In the genomic region with DNA sequence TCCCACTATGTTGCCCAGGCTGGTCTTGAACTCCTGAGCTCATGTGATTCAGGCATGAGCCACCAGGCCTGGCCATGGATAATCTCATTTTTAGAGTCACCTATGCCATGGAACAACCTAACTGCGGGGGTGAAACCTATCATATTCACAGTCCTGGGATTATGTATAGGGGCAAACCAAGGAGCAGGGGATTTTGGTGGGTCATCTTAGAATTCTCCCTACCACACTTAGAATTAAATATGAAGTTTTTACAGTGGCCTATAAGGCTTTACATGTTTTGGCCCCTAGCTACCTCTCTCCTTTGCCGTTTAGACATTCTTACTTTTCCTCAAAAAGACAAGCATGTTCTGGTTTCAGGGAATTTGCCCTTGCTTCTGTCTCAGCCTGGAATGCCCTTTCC, we compare ENCODE assay signal across 15 cellular contexts.
"Had no signal": no experiment of that assay in that cellular context is flagged by ENCODE, and none has a peak within 500 bp of the region (broad histone marks: within the 10 kb centered on the region; RNA-seq: fewer than 3 reads in every experiment).

No MANE protein-coding gene starts in this region.

- H3K4me1 ChIP-seq: esophagus muscularis mucosa, gastrocnemius medialis, sigmoid colon had no signal

- H3K27ac Mint-ChIP-seq: naive thymus-derived CD8-positive, alpha-beta T cell had no signal

- ATAC-seq: gastrocnemius medialis; heart right ventricle; mucosa of descending colon; naive thymus-derived CD8-positive, alpha-beta T cell had no signal

- H3K4me3 ChIP-seq: esophagus muscularis mucosa, gastrocnemius medialis, heart right ventricle, mucosa of descending colon, sigmoid colon, skin epidermis, tibial nerve had no signal

- H3K9me3 Mint-ChIP-seq: naive thymus-derived CD8-positive, alpha-beta T cell had no signal

- H3K9me3 ChIP-seq: esophagus muscularis mucosa, gastrocnemius medialis, mucosa of descending colon, sigmoid colon had no signal

- DNase-seq: effector memory CD4-positive, alpha-beta T cell; gastrocnemius medialis; hypothalamus; kidney glomerular epithelial cell; mammary epithelial cell; mucosa of descending colon; naive thymus-derived CD8-positive, alpha-beta T cell; occipital lobe; stimulated activated naive CD4-positive, alpha-beta T cell treated with Interleukin-2 at 50 U/mL for 16 hours had no signal

- H3K4me3 Mint-ChIP-seq: naive thymus-derived CD8-positive, alpha-beta T cell had no signal

- H3K27me3 ChIP-seq: esophagus muscularis mucosa, gastrocnemius medialis, sigmoid colon, tibial nerve had no signal

- H3K36me3 ChIP-seq: esophagus muscularis mucosa, gastrocnemius medialis, heart right ventricle, sigmoid colon, tibial nerve had no signal

- H3K4me1 Mint-ChIP-seq: naive thymus-derived CD8-positive, alpha-beta T cell had no signal

- H3K36me3 Mint-ChIP-seq: naive thymus-derived CD8-positive, alpha-beta T cell had no signal

- H3K27ac ChIP-seq: epithelial cell of prostate, esophagus muscularis mucosa, gastrocnemius medialis, heart right ventricle, sigmoid colon, skin epidermis, tibial nerve had no signal
